Comparison of ENCODE assay signal across 26 cellular contexts in the genomic region with DNA sequence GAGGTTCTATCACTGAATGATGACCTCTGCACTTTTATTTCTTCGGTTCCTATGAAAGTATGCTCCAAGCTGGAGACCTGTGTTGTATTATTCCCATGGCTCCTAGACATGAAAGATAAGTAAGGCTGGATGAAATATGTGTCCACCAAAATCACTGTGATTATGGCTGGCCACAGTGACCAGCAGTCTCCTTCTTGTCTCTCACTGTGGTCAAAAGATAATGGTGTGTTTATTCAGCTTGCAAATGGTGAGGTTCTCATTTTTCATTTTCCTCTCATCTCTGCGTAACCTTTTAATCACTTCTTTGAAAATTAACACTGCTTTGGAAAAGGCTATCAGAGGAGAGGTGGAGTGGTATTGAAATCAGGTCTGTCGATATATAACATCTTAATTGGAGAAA.
"Had no signal": no experiment of that assay in that cellular context is flagged by ENCODE, and none has a peak within 500 bp of the region (broad histone marks: within the 10 kb centered on the region; RNA-seq: fewer than 3 reads in every experiment).

No MANE protein-coding gene starts in this region.

- H3K27ac Mint-ChIP-seq: immature natural killer cell; mesothelial cell of epicardium; naive thymus-derived CD4-positive, alpha-beta T cell; natural killer cell treated with Interleukin-12 subunit alpha and Interleukin-12 subunit beta and Interleukin-15 and Interleukin-18, amount 100 ng/mL, for 72 hours; progenitor cell of endocrine pancreas; stimulated activated naive B cell treated with anti-CD40 and anti-IgM and Interleukin-4, amounts not matched to agents 10 μg/mL and 1 μg/mL and 100 μg/mL, for 72 hours; stimulated activated naive CD8-positive, alpha-beta T cell treated with anti-CD3 and anti-CD28 coated beads, Interleukin-15, Interleukin-2, amounts not matched to agents 100 ng/mL and 50 ng/mL, for 24 hours had no signal

- H3K9me3 ChIP-seq: left ventricle myocardium inferior, ovary, right atrium auricular region, suprapubic skin, thoracic aorta, tibial artery, upper lobe of right lung had no signal

- H3K9me3 Mint-ChIP-seq: immature natural killer cell; mesothelial cell of epicardium; natural killer cell treated with Interleukin-12 subunit alpha and Interleukin-12 subunit beta and Interleukin-15 and Interleukin-18, amount 100 ng/mL, for 72 hours; stimulated activated naive B cell treated with anti-CD40 and anti-IgM and Interleukin-4, amounts not matched to agents 10 μg/mL and 1 μg/mL and 100 μg/mL, for 72 hours; stimulated activated naive CD8-positive, alpha-beta T cell treated with anti-CD3 and anti-CD28 coated beads, Interleukin-15, Interleukin-2, amounts not matched to agents 100 ng/mL and 50 ng/mL, for 24 hours had no signal

- H3K4me1 Mint-ChIP-seq: immature natural killer cell; naive thymus-derived CD4-positive, alpha-beta T cell; stimulated activated naive B cell treated with anti-CD40 and anti-IgM and Interleukin-4, amounts not matched to agents 10 μg/mL and 1 μg/mL and 100 μg/mL, for 72 hours had no signal

- FAIRE-seq: islet of Langerhans, kidney, urothelium cell line had no signal

- DNase-seq: hypothalamus; immature natural killer cell; kidney; left ventricle myocardium inferior; mesendoderm; naive thymus-derived CD4-positive, alpha-beta T cell; ovary; stimulated activated CD4-positive, alpha-beta T cell treated with anti-CD3 and anti-CD28 coated beads, Interleukin-12 subunit alpha, Interleukin-12 subunit beta, amount 100 ng/mL, for 4 hours; stimulated activated CD4-positive, alpha-beta T cell treated with anti-CD3 and anti-CD28 coated beads, Interleukin-15, amount 100 ng/mL, for 24 hours; stimulated activated CD4-positive, alpha-beta T cell treated with anti-CD3 and anti-CD28 coated beads, Interleukin-2, amount 100 ng/mL, for 24 hours; stimulated activated CD4-positive, alpha-beta T cell treated with anti-CD3 and anti-CD28 coated beads, Interleukin-4, amount 100 ng/mL, for 1 hour; stimulated activated naive B cell treated with anti-CD40 and anti-IgM and Interleukin-4, amounts not matched to agents 10 μg/mL and 1 μg/mL and 100 μg/mL, for 72 hours; tibial artery; trophoblast cell; upper lobe of right lung had no signal

- H3K36me3 ChIP-seq: ovary, right atrium auricular region, suprapubic skin, thoracic aorta, tibial artery, upper lobe of right lung had no signal

- H3K4me3 Mint-ChIP-seq: immature natural killer cell; mesothelial cell of epicardium; naive thymus-derived CD4-positive, alpha-beta T cell; natural killer cell treated with Interleukin-12 subunit alpha and Interleukin-12 subunit beta and Interleukin-15 and Interleukin-18, amount 100 ng/mL, for 72 hours; stimulated activated naive B cell treated with anti-CD40 and anti-IgM and Interleukin-4, amounts not matched to agents 10 μg/mL and 1 μg/mL and 100 μg/mL, for 72 hours; stimulated activated naive CD8-positive, alpha-beta T cell treated with anti-CD3 and anti-CD28 coated beads, Interleukin-15, Interleukin-2, amounts not matched to agents 100 ng/mL and 50 ng/mL, for 24 hours had no signal

- H3K4me3 ChIP-seq: left ventricle myocardium inferior, lung, ovary, right atrium auricular region, skin epidermis, suprapubic skin, thoracic aorta, tibial artery, upper lobe of right lung had no signal

- H3K27ac ChIP-seq: left ventricle myocardium inferior, ovary, skin epidermis, suprapubic skin, thoracic aorta, tibial artery, upper lobe of right lung had no signal

- H3K27me3 ChIP-seq: ovary, right atrium auricular region, suprapubic skin, tibial artery, upper lobe of right lung had no signal

- H3K36me3 Mint-ChIP-seq: immature natural killer cell; mesothelial cell of epicardium; naive thymus-derived CD4-positive, alpha-beta T cell; natural killer cell treated with Interleukin-12 subunit alpha and Interleukin-12 subunit beta and Interleukin-15 and Interleukin-18, amount 100 ng/mL, for 72 hours; stimulated activated naive B cell treated with anti-CD40 and anti-IgM and Interleukin-4, amounts not matched to agents 10 μg/mL and 1 μg/mL and 100 μg/mL, for 72 hours had no signal

- H3K4me1 ChIP-seq: tibial artery, upper lobe of right lung had no signal
